29 cellular contexts compared by ENCODE assay signal in the genomic region with DNA sequence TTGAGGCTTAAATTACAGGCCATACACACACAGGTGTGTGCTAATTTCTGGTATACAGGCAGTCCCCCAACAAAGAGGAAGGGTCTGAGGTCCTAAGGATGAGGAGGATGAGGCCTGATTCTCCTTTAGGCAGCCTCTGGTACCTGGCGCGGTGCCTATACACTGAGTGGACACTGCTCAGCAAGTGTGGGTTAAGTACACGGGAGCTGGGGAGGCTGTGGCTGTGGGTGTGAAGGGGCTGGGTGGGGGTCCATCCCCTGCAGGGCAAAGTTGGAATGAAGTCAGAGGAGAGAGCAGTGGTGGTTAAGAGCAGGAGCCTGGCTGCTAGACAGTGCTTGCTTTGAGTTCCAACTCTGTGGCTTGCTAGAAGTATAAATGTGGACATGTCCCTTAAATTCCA.
"Had no signal": no experiment of that assay in that cellular context is flagged by ENCODE, and none has a peak within 500 bp of the region (broad histone marks: within the 10 kb centered on the region; RNA-seq: fewer than 3 reads in every experiment).

No MANE protein-coding gene starts in this region.

- H3K4me1 ChIP-seq: prostate gland, testis had no signal

- H3K4me3 Mint-ChIP-seq: activated CD4-positive, alpha-beta memory T cell treated with anti-CD3 and anti-CD28 coated beads for 36 hours; activated CD4-positive, alpha-beta T cell treated with anti-CD3 and anti-CD28 coated beads, Interleukin-2, amount 10 ng/mL, durations not matched to agents 24 days and 14 days; activated T-helper 1 cell treated with anti-CD3 and anti-CD28 coated beads, Interleukin-12 subunit alpha, Interleukin-12 subunit beta, Interleukin-2, Interleukin-4 antibody, amounts not matched to agents 30 ng/mL and 10 ng/mL and 1 ng/mL, durations not matched to agents 14 hours and 24 hours and 36 hours; effector memory CD8-positive, alpha-beta T cell; nephron; T-helper 17 cell had no signal

- H3K9me3 ChIP-seq: left lung, lower lobe of right lung, neutrophil, ovary, prostate gland, testis had no signal

- H3K27me3 Mint-ChIP-seq: activated CD4-positive, alpha-beta memory T cell treated with anti-CD3 and anti-CD28 coated beads for 36 hours; activated CD4-positive, alpha-beta T cell treated with anti-CD3 and anti-CD28 coated beads, Interleukin-2, amount 10 ng/mL, durations not matched to agents 24 days and 14 days; T-helper 17 cell had no signal

- FAIRE-seq: astrocyte, endothelial cell of umbilical vein, urothelium cell line had no signal

- ATAC-seq: effector memory CD8-positive, alpha-beta T cell; heart right ventricle; lower lobe of right lung; stimulated activated naive CD8-positive, alpha-beta T cell treated with anti-CD3 and anti-CD28 coated beads, Interleukin-15, Interleukin-2, amounts not matched to agents 100 U/mL and 50 U/mL, for 24 hours; T-helper 17 cell had no signal

- H3K9me3 Mint-ChIP-seq: activated CD4-positive, alpha-beta memory T cell treated with anti-CD3 and anti-CD28 coated beads for 36 hours; activated CD4-positive, alpha-beta T cell treated with anti-CD3 and anti-CD28 coated beads, Interleukin-2, amount 10 ng/mL, durations not matched to agents 24 days and 14 days; activated T-helper 1 cell treated with anti-CD3 and anti-CD28 coated beads, Interleukin-12 subunit alpha, Interleukin-12 subunit beta, Interleukin-2, Interleukin-4 antibody, amounts not matched to agents 30 ng/mL and 10 ng/mL and 1 ng/mL, durations not matched to agents 14 hours and 24 hours and 36 hours; effector memory CD8-positive, alpha-beta T cell; nephron had no signal

- H3K27ac Mint-ChIP-seq: activated CD4-positive, alpha-beta memory T cell treated with anti-CD3 and anti-CD28 coated beads for 36 hours; activated CD4-positive, alpha-beta T cell treated with anti-CD3 and anti-CD28 coated beads, Interleukin-2, amount 10 ng/mL, durations not matched to agents 24 days and 14 days; activated T-helper 1 cell treated with anti-CD3 and anti-CD28 coated beads, Interleukin-12 subunit alpha, Interleukin-12 subunit beta, Interleukin-2, Interleukin-4 antibody, amounts not matched to agents 30 ng/mL and 10 ng/mL and 1 ng/mL, durations not matched to agents 14 hours and 24 hours and 36 hours; nephron; T-helper 17 cell had no signal

- H3K36me3 ChIP-seq: heart right ventricle, left lung, lower lobe of right lung, neutrophil, ovary, prostate gland had no signal

- H3K27me3 ChIP-seq: brain microvascular endothelial cell, neutrophil, ovary, testis had no signal

- H3K27ac ChIP-seq: brain microvascular endothelial cell, heart right ventricle, left lung, lower lobe of right lung, neutrophil, ovary, prostate gland, testis had no signal

- DNase-seq: activated CD4-positive, alpha-beta memory T cell treated with anti-CD3 and anti-CD28 coated beads for 36 hours; activated CD4-positive, alpha-beta T cell treated with anti-CD3 and anti-CD28 coated beads, Interleukin-2, amount 10 ng/mL, durations not matched to agents 24 days and 14 days; activated CD4-positive, CD25-positive, alpha-beta regulatory T cell treated with anti-CD3 and anti-CD28 coated beads, Interleukin-2, amount 50 U/mL, for 72 hours; activated CD8-positive, alpha-beta memory T cell treated with anti-CD3 and anti-CD28 coated beads, Interleukin-2, amount 50 U/mL, for 4 hours; activated gamma-delta T cell; activated naive CD4-positive, alpha-beta T cell treated with anti-CD3 and anti-CD28 coated beads, Interleukin-2, amount 50 U/mL, for 16 hours; activated T-cell treated with anti-CD3 and anti-CD28 coated beads, Interleukin-2, amount 50 U/mL, for 1 hour; caudate nucleus; cortex of kidney; effector memory CD8-positive, alpha-beta T cell; foreskin melanocyte; heart right ventricle; left lung; lower lobe of right lung; ovary; stimulated activated CD4-positive, alpha-beta T cell treated with anti-CD3 and anti-CD28 coated beads, Interleukin-15, amount 100 ng/mL, for 24 hours; stimulated activated CD4-positive, alpha-beta T cell treated with anti-CD3 and anti-CD28 coated beads, Interleukin-2, amount 100 ng/mL, for 24 hours; stimulated activated naive CD8-positive, alpha-beta T cell treated with anti-CD3 and anti-CD28 coated beads, Interleukin-15, Interleukin-2, amounts not matched to agents 100 U/mL and 50 U/mL, for 24 hours; T-helper 17 cell; T1000; testis had no signal

- H3K4me3 ChIP-seq: heart right ventricle, left lung, lower lobe of right lung, ovary, prostate gland, testis had no signal
